Comparison of ENCODE assay signal across 11 cellular contexts in the genomic region with DNA sequence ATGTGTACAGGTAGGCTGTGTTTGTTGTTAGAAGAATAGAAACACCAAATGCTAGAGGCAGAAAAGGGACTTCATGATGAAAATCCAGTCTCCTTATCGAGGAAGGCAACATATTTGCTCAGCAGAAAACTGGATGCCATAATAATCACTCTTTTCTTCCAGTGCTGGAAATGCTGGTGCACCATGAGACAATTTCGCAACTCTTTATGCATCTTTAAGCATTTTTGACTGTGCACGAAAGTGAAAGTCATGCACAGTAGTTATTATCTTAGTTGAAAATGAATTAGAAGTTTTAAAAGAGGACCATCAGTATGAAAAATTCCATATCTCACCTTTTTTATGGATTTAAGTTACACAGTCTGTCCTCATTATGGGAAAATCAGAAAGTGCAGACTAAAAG. TPM values are rescaled to one million over a fixed set of nuclear protein-coding genes. Genes with fewer than 3 reads are reported as not detected.
DNase-seq lines count a peak whose midpoint lies in the region; ATAC-seq and TF ChIP-seq lines count a peak whose summit lies in the region.
"Had no signal": no experiment of that assay in that cellular context is flagged by ENCODE, and none has a peak within 500 bp of the region (broad histone marks: within the 10 kb centered on the region; RNA-seq: fewer than 3 reads in every experiment).

No MANE protein-coding gene starts in this region.

- peaks cover 3 to 18% (median 3%) of the 10 kb centered on the region in 3 donors for H3K36me3 Mint-ChIP-seq in CD8-positive, alpha-beta memory T cell

- POLR2A ChIA-PET in CD8-positive, alpha-beta memory T cell (lab: Charles Lee), result no interaction called here

- no peaks in the 10 kb centered on the region for H3K9me3 ChIP-seq in CD8-positive, alpha-beta memory T cell (ENCODE audit: low read length)
- no peaks in the 10 kb centered on the region for H3K9me3 ChIP-seq in SJCRH30 (replicated peaks)

- no peaks in the 10 kb centered on the region for H3K9me3 Mint-ChIP-seq in CD8-positive, alpha-beta memory T cell

- peaks cover 33 to 43% (median 36%) of the 10 kb centered on the region in 3 donors for H3K4me1 Mint-ChIP-seq in CD8-positive, alpha-beta memory T cell

- CTCF ChIA-PET in CD8-positive, alpha-beta memory T cell (lab: Charles Lee), result no interaction called here

- TF ChIP-seq CTCF in choroid plexus epithelial cell (conservative IDR thresholded peaks at IDR 0.05; ENCODE audit: low read depth, low read length), result no peak

- peak overlapping the region; percentile 21 to 75 (median 49) for H3K4me3 Mint-ChIP-seq in CD8-positive, alpha-beta memory T cell

- H3K27me3 Mint-ChIP-seq in CD8-positive, alpha-beta memory T cell, result no peaks in the 10 kb centered on the region

- peak; percentile 60 for ATAC-seq in GM19463 (IDR thresholded peaks at IDR 0.05; ENCODE audit: unreplicated experiment)
- peak; percentile 54 for ATAC-seq in HG03520 (IDR thresholded peaks at IDR 0.05; ENCODE audit: unreplicated experiment)

- no peak overlapping the region for H3K27ac ChIP-seq in CD8-positive, alpha-beta memory T cell (ENCODE audit: low read depth, low read length)
- H3K27ac ChIP-seq in SJCRH30, result no peak overlapping the region

- peaks cover 2% of the 10 kb centered on the region for H3K36me3 ChIP-seq in CD8-positive, alpha-beta memory T cell (ENCODE audit: insufficient read depth, low read length)
- no peaks in the 10 kb centered on the region for H3K36me3 ChIP-seq in SJCRH30

- H3K27me3 ChIP-seq in CD8-positive, alpha-beta memory T cell (ENCODE audit: insufficient read depth, low read length, poor library complexity, severe bottlenecking), result no peaks in the 10 kb centered on the region
- H3K27me3 ChIP-seq in SJCRH30, result no peaks in the 10 kb centered on the region

- H3K27ac Mint-ChIP-seq in CD8-positive, alpha-beta memory T cell, result peak overlapping the region in 3 of 8 donors; percentile 14 to 40 (median 26)

- DNase-seq in CD8-positive, alpha-beta memory T cell, result no peak
- DNase-seq in choroid plexus epithelial cell (ENCODE audit: low read depth) (peak; percentile 60), SJCRH30 (no peak), anterior cingulate cortex (lab: John Stamatoyannopoulos, UW) (no peak), DMS 273 (lab: John Stamatoyannopoulos, UW; ENCODE audit: unreplicated experiment) (no peak), pons (ENCODE audit: low spot score) (no peak)
- DNase-seq: activated effector memory CD4-positive, alpha-beta T cell treated with Interleukin-2 at 50 U/mL for 16 hours; Calu3; Kasumi-1 had no signal

- H3K4me1 ChIP-seq in CD8-positive, alpha-beta memory T cell (ENCODE audit: insufficient read depth, low read length), result peaks cover 15% of the 10 kb centered on the region
- H3K4me1 ChIP-seq in SJCRH30, result no peaks in the 10 kb centered on the region

- H3K4me3 ChIP-seq in CD8-positive, alpha-beta memory T cell (ENCODE audit: low read length), result no peak overlapping the region
- H3K4me3 ChIP-seq in choroid plexus epithelial cell (ENCODE audit: low read depth, low read length), result no peak overlapping the region
- no peak overlapping the region for H3K4me3 ChIP-seq in SJCRH30

RNA-seq across cellular contexts. Expression of gene SMYD2, which starts 29.1 kb away (rescaled TPM):
- 10 to 100 TPM; 23.2 to 25.9 TPM for total RNA-seq in CD8-positive, alpha-beta memory T cell
- polyA plus RNA-seq in CD8-positive, alpha-beta memory T cell, result 46.2 TPM
- 34.8 and 37.2 TPM in 2 replicates for total RNA-seq in SJCRH30 (2014; rRNA removed; shearing (Covaris generic))
